In genomic region chr11:131643171-131643570, GRCh38 we compare ENCODE assay signal across 18 cellular contexts.
"Had no signal": no experiment of that assay in that cellular context is flagged by ENCODE, and none has a peak within 500 bp of the region (broad histone marks: within the 10 kb centered on the region; RNA-seq: fewer than 3 reads in every experiment).

No MANE protein-coding gene starts in this region.

- H3K27me3 ChIP-seq: colonic mucosa, pancreas, right lobe of liver, stomach, thyroid gland had no signal

- DNase-seq: colonic mucosa; effector memory CD8-positive, alpha-beta T cell; left ventricle myocardium superior; lower lobe of right lung; naive thymus-derived CD8-positive, alpha-beta T cell; nephron progenitor cell; occipital lobe; pancreas; right lobe of liver; stimulated activated CD4-positive, alpha-beta T cell treated with anti-CD3 and anti-CD28 coated beads, Interleukin-12 subunit alpha, Interleukin-12 subunit beta, amount 100 ng/mL, for 4 hours; stimulated activated CD4-positive, alpha-beta T cell treated with anti-CD3 and anti-CD28 coated beads, Interleukin-1b, Interleukin-23, amount 100 ng/mL, for 48 hours; stimulated activated CD4-positive, alpha-beta T cell treated with anti-CD3 and anti-CD28 coated beads, Interleukin-4, amount 100 ng/mL, for 1 hour; stimulated activated naive CD4-positive, alpha-beta T cell treated with Interleukin-2 at 50 U/mL for 16 hours; stomach; thyroid gland had no signal

- H3K4me3 ChIP-seq: colonic mucosa, lower lobe of right lung, pancreas, right lobe of liver, smooth muscle cell, stomach, thyroid gland had no signal

- H3K4me3 Mint-ChIP-seq: effector memory CD8-positive, alpha-beta T cell; naive thymus-derived CD8-positive, alpha-beta T cell; nephron progenitor cell; stimulated activated effector memory CD8-positive, alpha-beta T cell treated with anti-CD3 and anti-CD28 coated beads, Interleukin-12 subunit alpha, Interleukin-12 subunit beta, amount 100 ng/mL, for 72 hours; type B pancreatic cell had no signal

- H3K4me1 Mint-ChIP-seq: naive thymus-derived CD8-positive, alpha-beta T cell; stimulated activated effector memory CD8-positive, alpha-beta T cell treated with anti-CD3 and anti-CD28 coated beads, Interleukin-12 subunit alpha, Interleukin-12 subunit beta, amount 100 ng/mL, for 72 hours had no signal

- H3K27me3 Mint-ChIP-seq: effector memory CD8-positive, alpha-beta T cell had no signal

- H3K27ac Mint-ChIP-seq: effector memory CD8-positive, alpha-beta T cell; naive thymus-derived CD8-positive, alpha-beta T cell; nephron progenitor cell; stimulated activated effector memory CD8-positive, alpha-beta T cell treated with anti-CD3 and anti-CD28 coated beads, Interleukin-12 subunit alpha, Interleukin-12 subunit beta, amount 100 ng/mL, for 72 hours; type B pancreatic cell had no signal

- H3K36me3 ChIP-seq: colonic mucosa, lower lobe of right lung, pancreas, right lobe of liver, stomach, thyroid gland had no signal

- H3K36me3 Mint-ChIP-seq: naive thymus-derived CD8-positive, alpha-beta T cell; stimulated activated effector memory CD8-positive, alpha-beta T cell treated with anti-CD3 and anti-CD28 coated beads, Interleukin-12 subunit alpha, Interleukin-12 subunit beta, amount 100 ng/mL, for 72 hours; type B pancreatic cell had no signal

- H3K27ac ChIP-seq: colonic mucosa, lower lobe of right lung, pancreas, right lobe of liver, stomach, thyroid gland had no signal

- ATAC-seq: effector memory CD8-positive, alpha-beta T cell; left ventricle myocardium superior; lower lobe of right lung; naive thymus-derived CD8-positive, alpha-beta T cell; pancreas; right lobe of liver had no signal

- H3K4me1 ChIP-seq: colonic mucosa, lower lobe of right lung, pancreas, right lobe of liver, stomach, thyroid gland had no signal

- H3K9me3 ChIP-seq: colonic mucosa, lower lobe of right lung, pancreas, right lobe of liver, stomach, thyroid gland had no signal

- H3K9me3 Mint-ChIP-seq: nephron progenitor cell; stimulated activated effector memory CD8-positive, alpha-beta T cell treated with anti-CD3 and anti-CD28 coated beads, Interleukin-12 subunit alpha, Interleukin-12 subunit beta, amount 100 ng/mL, for 72 hours; type B pancreatic cell had no signal

- H3K4me2 ChIP-seq: smooth muscle cell had no signal
